Comparison of ENCODE assay signal across 22 cellular contexts in the genomic region with DNA sequence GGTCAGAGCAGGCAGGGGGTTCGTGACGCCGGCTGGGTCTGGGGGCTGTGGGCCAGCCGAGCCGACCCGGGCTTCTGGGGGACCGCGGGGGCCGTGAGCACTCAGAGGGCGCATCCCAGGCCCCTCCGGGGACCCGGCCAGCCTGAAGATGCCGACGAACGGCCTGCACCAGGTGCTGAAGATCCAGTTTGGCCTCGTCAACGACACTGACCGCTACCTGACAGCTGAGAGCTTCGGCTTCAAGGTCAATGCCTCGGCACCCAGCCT. TPM values are rescaled to one million over a fixed set of nuclear protein-coding genes. Genes with fewer than 3 reads are reported as not detected.
"Had no signal": no experiment of that assay in that cellular context is flagged by ENCODE, and none has a peak within 500 bp of the region (broad histone marks: within the 10 kb centered on the region; RNA-seq: fewer than 3 reads in every experiment).

No MANE protein-coding gene starts in this region.

- DNase-seq: effector memory CD8-positive, alpha-beta T cell; erythroblast; esophagus squamous epithelium; foreskin melanocyte; hippocampal formation; islet precursor cell; mesenchymal stem cell; naive B cell; spleen; stimulated activated naive B cell treated with anti-CD40 and anti-IgM and Interleukin-4, amounts not matched to agents 10 μg/mL and 1 μg/mL and 100 μg/mL, for 72 hours; transverse colon; upper lobe of right lung; uterus had no signal

- H3K4me1 ChIP-seq: uterus had no signal

- H3K9me3 ChIP-seq: esophagus squamous epithelium, heart right ventricle, mucosa of descending colon, spleen, thoracic aorta, transverse colon, upper lobe of right lung, uterus had no signal

- H3K36me3 ChIP-seq: esophagus squamous epithelium, heart right ventricle, spleen, thoracic aorta, transverse colon, upper lobe of right lung, uterus had no signal

- H3K4me3 ChIP-seq: esophagus squamous epithelium, mucosa of descending colon, skin epidermis, spleen, transverse colon, upper lobe of right lung, uterus had no signal

- H3K27ac ChIP-seq: coronary artery, esophagus squamous epithelium, heart right ventricle, skin epidermis, spleen, thoracic aorta, transverse colon, upper lobe of right lung, uterus had no signal

- ATAC-seq: effector memory CD8-positive, alpha-beta T cell; natural killer cell treated with Interleukin-12 subunit alpha and Interleukin-12 subunit beta and Interleukin-15 and Interleukin-18, amount 100 ng/mL, for 72 hours; stimulated activated naive B cell treated with anti-CD40 and anti-IgM and Interleukin-4, amounts not matched to agents 10 μg/mL and 1 μg/mL and 100 μg/mL, for 72 hours had no signal

- H3K79me2 ChIP-seq: parathyroid adenoma had no signal

- H3K9ac ChIP-seq: parathyroid adenoma had no signal

- FAIRE-seq: endometrium had no signal

RNA-seq across cellular contexts. Expression of gene FSCN2, which starts 0.1 kb away (rescaled TPM):
- polyA plus RNA-seq: liver had no signal
